In the genomic region with DNA sequence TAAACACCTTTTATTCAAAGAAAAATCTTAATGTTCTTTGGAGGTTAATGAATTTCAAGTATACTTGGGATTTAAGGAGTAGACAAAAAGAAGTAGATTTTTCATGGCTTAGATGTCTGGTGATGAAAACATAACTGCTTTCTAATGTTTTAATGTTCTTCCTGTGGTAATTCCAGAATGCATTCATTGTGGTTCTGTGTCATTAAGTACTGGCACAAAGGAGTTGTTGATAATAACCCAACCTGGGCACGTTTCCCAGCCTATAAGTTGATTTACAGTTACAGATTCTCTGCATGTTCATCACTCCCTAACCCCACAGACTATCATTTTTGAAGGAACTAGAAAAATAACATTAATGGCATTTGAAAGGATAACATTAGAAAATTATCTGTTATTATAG, we compare ENCODE assay signal across 21 cellular contexts. TPM values are rescaled to one million over a fixed set of nuclear protein-coding genes. Genes with fewer than 3 reads are reported as not detected.
A peak's percentile ranks its signal among the peaks of the same experiment; 100 is the strongest.
DNase-seq lines count a peak whose midpoint lies in the region; ATAC-seq and FAIRE-seq lines count a peak whose summit lies in the region.
"Had no signal": no experiment of that assay in that cellular context is flagged by ENCODE, and none has a peak within 500 bp of the region (broad histone marks: within the 10 kb centered on the region; RNA-seq: fewer than 3 reads in every experiment).

No MANE protein-coding gene starts in this region.

- H3K4me3 ChIP-seq in small intestine (ENCODE audit: low read depth in 1 of 2, low read length in 2 of 2) (no peak overlapping the region), neuronal stem cell (ENCODE audit: low read length in 2 of 2) (no peak overlapping the region)
- H3K4me3 ChIP-seq: GM23248, thyroid gland had no signal

- H3K23ac ChIP-seq in neuronal stem cell (ENCODE audit: low read depth, low read length, poor library complexity): no peak overlapping the region

- no peaks in the 10 kb centered on the region for H3K9me3 ChIP-seq in small intestine (ENCODE audit: control insufficient read depth, low read depth)
- no peaks in the 10 kb centered on the region for H3K9me3 ChIP-seq in neuronal stem cell (replicated peaks in 1 of 2; ENCODE audit: control insufficient read depth in 2 of 2, insufficient read depth in 1 of 2, low read depth in 1 of 2, low read length in 2 of 2)
- H3K9me3 ChIP-seq: thyroid gland had no signal

- no peak for ATAC-seq in GM18858 (IDR thresholded peaks at IDR 0.05; ENCODE audit: unreplicated experiment)

- no peak overlapping the region for H3K9ac ChIP-seq in neuronal stem cell (ENCODE audit: low read depth, low read length, poor library complexity)
- H3K9ac ChIP-seq: GM23248 had no signal

- no peak overlapping the region for H3K18ac ChIP-seq in neuronal stem cell (ENCODE audit: low read length)

- no peak overlapping the region for H2BK120ac ChIP-seq in neuronal stem cell (ENCODE audit: low read depth, low read length)

- H2BK5ac ChIP-seq in neuronal stem cell (ENCODE audit: low read length): no peak overlapping the region

- no peak overlapping the region for H4K8ac ChIP-seq in neuronal stem cell (ENCODE audit: low read depth, low read length)

- no peak overlapping the region for H2AK5ac ChIP-seq in neuronal stem cell (ENCODE audit: low read depth, low read length)

- no peak overlapping the region for H3K4me2 ChIP-seq in neuronal stem cell (ENCODE audit: insufficient read depth, low read length, poor library complexity, severe bottlenecking)

- no peak overlapping the region for H2AFZ ChIP-seq in neuronal stem cell (ENCODE audit: low read length)
- H2AFZ ChIP-seq: GM23248 had no signal

- H3K14ac ChIP-seq in neuronal stem cell (ENCODE audit: low read length): no peak overlapping the region

- FAIRE-seq in small intestine (lab: Jason Lieb, UNC): no peak

- no peak overlapping the region for H3K27ac ChIP-seq in small intestine (ENCODE audit: low read depth in 1 of 2, low read length in 1 of 2)
- no peak overlapping the region for H3K27ac ChIP-seq in neuronal stem cell (replicated peaks; ENCODE audit: low read length)
- H3K27ac ChIP-seq: 22Rv1, GM23248, thyroid gland had no signal

- H3K36me3 ChIP-seq in small intestine (ENCODE audit: control insufficient read depth in 2 of 2, insufficient read depth in 2 of 2, low read length in 2 of 2) (no peaks in the 10 kb centered on the region), neuronal stem cell (replicated peaks in 1 of 2; ENCODE audit: control insufficient read depth in 2 of 2, insufficient read depth in 2 of 2, low read length in 2 of 2) (no peaks in the 10 kb centered on the region)
- H3K36me3 ChIP-seq: thyroid gland had no signal

- H3K4me1 ChIP-seq in small intestine (ENCODE audit: control insufficient read depth in 2 of 2, insufficient read depth in 1 of 2, low read depth in 1 of 2, low read length in 1 of 2): no peaks in the 10 kb centered on the region
- H3K4me1 ChIP-seq in neuronal stem cell (ENCODE audit: control insufficient read depth in 2 of 2, insufficient read depth in 1 of 2, low read depth in 1 of 2, low read length in 2 of 2): no peaks in the 10 kb centered on the region
- H3K4me1 ChIP-seq: thyroid gland had no signal

- H4K91ac ChIP-seq in neuronal stem cell (ENCODE audit: low read depth, low read length, poor library complexity): no peak overlapping the region

- H3K79me1 ChIP-seq in neuronal stem cell (ENCODE audit: low read depth, low read length): no peaks in the 10 kb centered on the region

- H2BK15ac ChIP-seq in neuronal stem cell (ENCODE audit: low read length): no peak overlapping the region

- 0 to 14% (median 3%) methylated on average over 1 of the region's 1 CpG for WGBS in small intestine, 3 donors
- WGBS in neuronal stem cell (ENCODE audit: extremely low coverage in 2 of 2, insufficient read length in 2 of 2, insufficient replicate concordance in 1 of 2), 2 donors: no CpG with 5 or more reads among the region's 1 CpG

- DNase-seq in NCI-H1417 (lab: John Stamatoyannopoulos, UW) (peak in 2 of 3 experiments; percentile 11 to 58), NCI-H1417 treated with DMSO at 0.1 percent for 48 hours (lab: John Stamatoyannopoulos, UW) (no peak), NCI-H2107 (lab: John Stamatoyannopoulos, UW) (peak; percentile 45), astrocyte of the hippocampus (ENCODE audit: low read depth, low spot score) (peak; percentile 73), renal cortical epithelial cell (ENCODE audit: low read depth) (peak; percentile 74), small intestine (no peak), neuronal stem cell (ENCODE audit: low spot score) (no peak)
- DNase-seq: activated CD4-positive, alpha-beta memory T cell treated with anti-CD3 and anti-CD28 coated beads for 36 hours; activated T-cell treated with anti-CD3 and anti-CD28 coated beads, Interleukin-2, amount 50 U/mL, for 48 hours; amniotic stem cell; cortex of kidney; GM23248; immature natural killer cell; Karpas-422; midbrain; nucleus accumbens; thyroid gland had no signal

- H3K27me3 ChIP-seq in small intestine (ENCODE audit: control insufficient read depth in 2 of 2, insufficient read depth in 2 of 2, low read length in 2 of 2) (no peaks in the 10 kb centered on the region), neuronal stem cell (ENCODE audit: control insufficient read depth in 3 of 3, insufficient read depth in 3 of 3, low read depth in 1 of 3, low read length in 3 of 3) (no peaks in the 10 kb centered on the region)
- H3K27me3 ChIP-seq: thyroid gland had no signal

- H2BK12ac ChIP-seq in neuronal stem cell (ENCODE audit: low read length): no peak overlapping the region

- no peak overlapping the region for H3K4ac ChIP-seq in neuronal stem cell (ENCODE audit: low read length)

RNA-seq across cellular contexts. Expression of a gene that starts 59.0 kb away (rescaled TPM):
- 0.25 TPM in 1 of 2 replicates, not detected in the other for total RNA-seq in renal cortical epithelial cell
- polyA plus RNA-seq in small intestine: under 1 TPM in 1 of 3 donors, not detected in 2; 0.94 TPM
- polyA plus RNA-seq in neuronal stem cell (2013, experiment 1 of 2): 22.5 TPM
- 21.3 TPM for polyA plus RNA-seq in neuronal stem cell (2013, experiment 2 of 2)
- total RNA-seq: activated CD4-positive, alpha-beta memory T cell treated with anti-CD3 and anti-CD28 coated beads for 36 hours; GM23248; NCI-H460 had no signal
- polyA plus RNA-seq: CD14-positive monocyte, GM23248 had no signal

Comparison
In these comparisons a context has a peak if more than half of its experiments do, and no peak if none do; other contexts are left out.
1. DNase-seq: peak in NCI-H1417 (2 of 3), NCI-H2107 (single experiment), astrocyte of the hippocampus (single experiment) and renal cortical epithelial cell (single experiment); none in NCI-H1417 treated with DMSO at 0.1 percent for 48 hours (single experiment), small intestine (single experiment) and neuronal stem cell (single experiment).